ENCODE assay signal across 15 cellular contexts in the genomic region with DNA sequence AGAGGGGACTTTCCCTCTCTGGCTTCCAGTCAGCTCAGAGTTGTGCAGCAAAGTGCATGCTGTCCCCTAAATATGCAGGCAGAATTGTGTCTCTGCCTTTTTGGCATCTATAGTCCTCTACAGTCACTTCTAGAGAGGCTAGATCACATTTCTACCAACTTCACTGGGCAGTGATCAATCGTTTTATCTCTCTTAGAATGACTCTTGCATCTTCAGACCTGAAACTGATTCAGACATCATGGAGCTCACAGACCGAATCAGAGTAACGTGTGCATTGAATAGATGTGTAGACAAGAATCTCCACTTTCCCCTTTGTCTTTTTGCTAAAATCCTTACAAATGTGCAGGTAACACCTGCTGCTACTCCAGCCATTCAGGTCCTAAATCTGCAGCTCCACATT.
"Had no signal": no experiment of that assay in that cellular context is flagged by ENCODE, and none has a peak within 500 bp of the region (broad histone marks: within the 10 kb centered on the region; RNA-seq: fewer than 3 reads in every experiment).

No MANE protein-coding gene starts in this region.

- DNase-seq: activated CD4-positive, alpha-beta T cell treated with anti-CD3 and anti-CD28 coated beads, Interleukin-2, amount 50 U/mL, for 1 hour; activated CD8-positive, alpha-beta memory T cell treated with anti-CD3 and anti-CD28 coated beads, Interleukin-2, amount 50 U/mL, for 4 hours; activated effector memory CD4-positive, alpha-beta T cell treated with anti-CD3 and anti-CD28 coated beads, Interleukin-2, amount 50 U/mL, for 16 hours; caudate nucleus; effector CD4-positive, alpha-beta T cell; foreskin keratinocyte; head of caudate nucleus; left colon; midbrain; nucleus accumbens; spleen; stimulated activated naive CD4-positive, alpha-beta T cell treated with Interleukin-2 at 50 U/mL for 16 hours; SW 1271; testis had no signal

- ATAC-seq: foreskin keratinocyte, left colon, sciatic nerve had no signal
